1 cellular context compared by ENCODE assay signal in genomic region chr14:93375673-93376156, GRCh38.
TF ChIP-seq lines count a peak whose summit lies in the region.

No MANE protein-coding gene starts in this region.

TF ChIP-seq in GM23338, 12 proteins besides CTCF, POLR2A, EP300 and RAD21 (continued from another document):
- no peak for TF ChIP-seq ZNF462 (CRISPR knock-in tag; IDR thresholded peaks at IDR 0.05)
- TF ChIP-seq ETS1 (IDR thresholded peaks at IDR 0.05), result no peak
- no peak for TF ChIP-seq JUNB (IDR thresholded peaks at IDR 0.05; ENCODE audit: unreplicated experiment)
- no peak for TF ChIP-seq CREB1 (CRISPR knock-in tag; IDR thresholded peaks at IDR 0.05; ENCODE audit: low read depth)
- TF ChIP-seq ZNF114 (CRISPR knock-in tag; IDR thresholded peaks at IDR 0.05), result no peak
